ENCODE assay signal across 8 cellular contexts in the genomic region with DNA sequence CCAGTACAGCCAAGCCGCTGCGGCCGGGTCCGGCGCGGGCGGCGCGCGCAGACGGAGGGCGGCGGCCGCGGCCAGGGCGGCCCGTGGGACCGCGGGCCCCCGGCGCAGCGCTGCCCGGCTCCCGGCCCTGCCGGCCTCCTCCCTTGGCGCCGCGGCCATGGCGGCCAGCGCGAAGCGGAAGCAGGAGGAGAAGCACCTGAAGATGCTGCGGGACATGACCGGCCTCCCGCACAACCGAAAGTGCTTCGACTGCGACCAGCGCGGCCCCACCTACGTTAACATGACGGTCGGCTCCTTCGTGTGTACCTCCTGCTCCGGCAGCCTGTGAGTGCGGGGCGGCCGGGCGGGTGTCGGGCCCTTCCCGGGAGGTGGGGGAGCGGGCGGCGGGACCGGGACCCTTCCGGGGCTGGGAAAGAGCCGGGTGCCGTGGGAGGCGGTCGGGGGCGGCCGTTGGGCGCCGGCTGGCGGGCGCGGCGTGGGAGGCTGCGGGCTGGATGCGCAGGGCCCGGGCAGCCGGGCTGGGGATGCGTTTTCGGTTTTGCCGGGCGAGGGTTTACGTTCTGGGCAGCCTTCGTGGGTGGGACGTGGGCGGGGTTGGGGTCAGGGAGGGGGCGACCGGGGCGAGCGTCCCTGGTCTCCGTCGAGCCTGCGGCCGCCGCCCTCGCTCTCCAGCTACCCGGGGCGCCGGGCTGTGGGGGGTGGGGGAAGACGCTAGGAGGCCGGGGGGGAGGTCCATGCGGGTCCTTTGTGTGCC. TPM values are rescaled to one million over a fixed set of nuclear protein-coding genes. Genes with fewer than 3 reads are reported as not detected.
DNase-seq lines count a peak whose midpoint lies in the region; ATAC-seq and TF ChIP-seq lines count a peak whose summit lies in the region.

No MANE protein-coding gene starts in this region.

- no peak for TF ChIP-seq POLR2A in prostate gland (IDR thresholded peaks at IDR 0.05)

- DNase-seq in NCI-H345 (lab: John Stamatoyannopoulos, UW) (peak; percentile 46), NCI-H345 treated with DMSO at 0.1 percent for 48 hours (lab: John Stamatoyannopoulos, UW; ENCODE audit: unreplicated experiment) (no peak), OCI-M1 (lab: John Stamatoyannopoulos, UW) (peak; percentile 35), heart right ventricle (peak; percentile 19 to 37), prostate gland (ENCODE audit: low spot score) (peak; percentile 7), mucosa of gallbladder (ENCODE audit: low spot score) (no peak)
- peak in 1 of 2 donors; percentile 51 for DNase-seq in activated naive CD4-positive, alpha-beta T cell treated with anti-CD3 and anti-CD28 coated beads, Interleukin-2, amount 50 U/mL, for 72 hours (ENCODE audit: low spot score in 2 of 2)

- H3K27ac Mint-ChIP-seq in activated naive CD4-positive, alpha-beta T cell treated with anti-CD3 and anti-CD28 coated beads, Interleukin-2, amount 50 U/mL, for 72 hours: peak overlapping the region in 1 of 2 donors; percentile 90

- peaks cover 5 to 32% of the 10 kb centered on the region in 2 donors for H3K36me3 Mint-ChIP-seq in activated naive CD4-positive, alpha-beta T cell treated with anti-CD3 and anti-CD28 coated beads, Interleukin-2, amount 50 U/mL, for 72 hours

- intact Hi-C loops in heart right ventricle (cut with DNase I): loop anchor here in 8 of 10 donors (2.0 to 10.0 kb wide), 9 partner anchors 40 to 294 kb away; no protein-coding TSS in a partner anchor
- intact Hi-C loops in prostate gland (cut with DNase I): loop anchor here (5.0 kb wide), 1 partner anchor 295 kb away; no protein-coding TSS in a partner anchor

- H3K27ac ChIP-seq in heart right ventricle: peak overlapping the region; percentile 41 to 96 (median 86)
- peak overlapping the region; percentile 74 to 81 for H3K27ac ChIP-seq in prostate gland

- peak; percentile 78 for ATAC-seq in HG02759 (IDR thresholded peaks at IDR 0.05; ENCODE audit: unreplicated experiment)
- peak; percentile 75 to 82 for ATAC-seq in activated naive CD4-positive, alpha-beta T cell treated with anti-CD3 and anti-CD28 coated beads, Interleukin-2, amount 50 U/mL, for 72 hours
- peak; percentile 35 to 78 (median 62) for ATAC-seq in heart right ventricle

- H3K27me3 ChIP-seq in heart right ventricle: no peaks in the 10 kb centered on the region
- H3K27me3 ChIP-seq in prostate gland (replicated peaks; ENCODE audit: insufficient read depth): no peaks in the 10 kb centered on the region

- H3K4me3 ChIP-seq in heart right ventricle: peak overlapping the region; percentile 82 to 99 (median 92)
- peak overlapping the region; percentile 92 to 93 for H3K4me3 ChIP-seq in prostate gland

- H3K9me3 Mint-ChIP-seq in activated naive CD4-positive, alpha-beta T cell treated with anti-CD3 and anti-CD28 coated beads, Interleukin-2, amount 50 U/mL, for 72 hours: peaks cover 0 to 4% of the 10 kb centered on the region in 2 donors

- peaks cover 9 to 43% (median 27%) of the 10 kb centered on the region in 9 donors for H3K4me1 ChIP-seq in heart right ventricle
- H3K4me1 ChIP-seq in prostate gland (replicated peaks): peaks cover 13% of the 10 kb centered on the region

- H3K36me3 ChIP-seq in heart right ventricle: peaks cover 0 to 8% (median 0%) of the 10 kb centered on the region in 9 donors
- H3K36me3 ChIP-seq in prostate gland: no peaks in the 10 kb centered on the region

- TF ChIP-seq CTCF in heart right ventricle (IDR thresholded peaks at IDR 0.05) (no peak), prostate gland (IDR thresholded peaks at IDR 0.05) (no peak)

- H3K9me3 ChIP-seq in heart right ventricle: no peaks in the 10 kb centered on the region
- H3K9me3 ChIP-seq in prostate gland: no peaks in the 10 kb centered on the region

- 0 to 1% methylated on average over 75 to 96 of the region's 96 CpGs for WGBS in heart right ventricle, 2 donors
- under 1% methylated on average over 52 of the region's 96 CpGs for WGBS in prostate gland

RNA-seq across cellular contexts. Expression of gene AGFG1, which starts 0.5 kb away (rescaled TPM):
- 100 to 1,000 TPM in 1 of 2 donors, 10 to 100 TPM in 1; 63.3 to 219 TPM for total RNA-seq in activated naive CD4-positive, alpha-beta T cell treated with anti-CD3 and anti-CD28 coated beads, Interleukin-2, amount 50 U/mL, for 72 hours
- 10 to 100 TPM; 52.8 to 77.9 (median 59.0) TPM for total RNA-seq in heart right ventricle
- 10 to 100 TPM; 14.1 to 42.1 TPM for polyA plus RNA-seq in heart right ventricle
- 10 to 100 TPM; 40.3 to 73.7 TPM for total RNA-seq in prostate gland
- total RNA-seq in mucosa of gallbladder: 77.9 TPM

Comparison
In these comparisons a context has a peak if more than half of its experiments do, and no peak if none do; other contexts are left out.
1. DNase-seq: peak in NCI-H345 (single experiment), OCI-M1 (single experiment), heart right ventricle (2 of 2) and prostate gland (single experiment); none in NCI-H345 treated with DMSO at 0.1 percent for 48 hours (single experiment) and mucosa of gallbladder (single experiment).
2. Peak in every context shown above with its lines, with median percentiles within 50 percentile points of each other: ATAC-seq.